Comparison of ENCODE assay signal across 19 cellular contexts in the genomic region with DNA sequence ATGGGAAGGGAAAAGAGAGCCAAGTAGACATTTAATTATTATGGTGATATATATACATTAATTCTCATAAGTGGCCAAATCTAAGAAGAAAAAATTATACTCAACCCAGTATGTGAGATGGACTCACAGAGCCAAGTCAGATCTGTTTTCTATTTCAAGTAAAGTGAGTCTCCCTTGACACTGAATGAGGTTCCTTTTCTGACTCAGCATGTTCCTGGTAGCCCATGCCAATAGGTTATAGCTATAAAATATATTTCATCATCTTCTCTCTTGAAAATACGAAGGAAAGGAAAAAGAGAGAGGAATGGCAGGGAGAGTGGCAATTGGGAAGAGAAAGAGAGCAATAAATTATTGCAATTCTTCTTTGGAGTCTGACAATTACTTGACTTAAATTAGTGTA.
"Had no signal": no experiment of that assay in that cellular context is flagged by ENCODE, and none has a peak within 500 bp of the region (broad histone marks: within the 10 kb centered on the region; RNA-seq: fewer than 3 reads in every experiment).

No MANE protein-coding gene starts in this region.

- H3K36me3 ChIP-seq: gastrocnemius medialis, neutrophil, ovary, prostate gland, tibial artery had no signal

- H3K27me3 ChIP-seq: gastrocnemius medialis, neutrophil, ovary, tibial artery had no signal

- H3K27ac ChIP-seq: gastrocnemius medialis, neutrophil, ovary, prostate gland, tibial artery, VCaP had no signal

- H3K4me3 ChIP-seq: gastrocnemius medialis, ovary, prostate gland, tibial artery had no signal

- H3K9me3 ChIP-seq: gastrocnemius medialis, neutrophil, ovary, prostate gland, tibial artery had no signal

- H3K4me1 ChIP-seq: gastrocnemius medialis, prostate gland had no signal

- DNase-seq: activated CD4-positive, alpha-beta T cell treated with anti-CD3 and anti-CD28 coated beads, Interleukin-2, amount 10 ng/mL, durations not matched to agents 7 days and 5 days; activated CD4-positive, CD25-positive, alpha-beta regulatory T cell treated with anti-CD3 and anti-CD28 coated beads, Interleukin-2, amount 50 U/mL, for 72 hours; activated CD8-positive, alpha-beta T cell treated with anti-CD3 and anti-CD28 coated beads, Interleukin-2, amount 10 ng/mL, durations not matched to agents 7 days and 5 days; activated gamma-delta T cell; activated naive CD4-positive, alpha-beta T cell treated with anti-CD3 and anti-CD28 coated beads, Interleukin-2, amount 50 U/mL, for 16 hours; effector CD8-positive, alpha-beta T cell; gastrocnemius medialis; head of caudate nucleus; hypothalamus; ovary; stimulated activated CD4-positive, alpha-beta T cell treated with anti-CD3 and anti-CD28 coated beads, Interleukin-12 subunit alpha, Interleukin-12 subunit beta, amount 100 ng/mL, for 4 hours; stimulated activated CD4-positive, alpha-beta T cell treated with anti-CD3 and anti-CD28 coated beads, Interleukin-1b, Interleukin-23, amount 100 ng/mL, for 48 hours; T-cell; tibial artery had no signal

- ATAC-seq: activated CD8-positive, alpha-beta T cell treated with anti-CD3 and anti-CD28 coated beads, Interleukin-2, amount 10 ng/mL, durations not matched to agents 7 days and 5 days; esophagus mucosa; gastrocnemius medialis; SK-N-SH treated with all-trans-retinoic acid at 6 μM for 48 hours; T-cell had no signal
